1 cellular context compared by ENCODE assay signal in genomic region chr19:7942981-7943443, GRCh38.
TF ChIP-seq lines count a peak whose summit lies in the region.

No MANE protein-coding gene starts in this region.

TF ChIP-seq in K562, 482 proteins besides CTCF, POLR2A, EP300 and RAD21:
- TF ChIP-seq ZNF224 (CRISPR knock-in tag; IDR thresholded peaks at IDR 0.05): 0 out of 2 replicates have a peak, but pooled peaks have one; percentile 31
- no peak for TF ChIP-seq ZNF212 (CRISPR knock-in tag; IDR thresholded peaks at IDR 0.05)
- TF ChIP-seq ZBTB49 (CRISPR knock-in tag; IDR thresholded peaks at IDR 0.05; ENCODE audit: borderline replicate concordance): 0 out of 2 replicates have a peak, but pooled peaks have one; percentile 46
- TF ChIP-seq ATF6 (CRISPR knock-in tag; IDR thresholded peaks at IDR 0.05): peak; percentile 75; the same call in 1 of the 2 replicates
- TF ChIP-seq ZBTB40 (IDR thresholded peaks at IDR 0.05): 0 out of 2 replicates have a peak, but pooled peaks have one; percentile 35
- TF ChIP-seq ZBTB40 (CRISPR knock-in tag; IDR thresholded peaks at IDR 0.05): no peak
- TF ChIP-seq ATF2 (CRISPR knock-in tag; IDR thresholded peaks at IDR 0.05): 0 out of 2 replicates have a peak, but pooled peaks have one; percentile 25
- 0 out of 2 replicates have a peak, but pooled peaks have one; percentile 12 for TF ChIP-seq FOXP4 (CRISPR knock-in tag; IDR thresholded peaks at IDR 0.05; ENCODE audit: borderline replicate concordance)
- 0 out of 2 replicates have a peak, but pooled peaks have one; percentile 48 for TF ChIP-seq HMGXB4 (CRISPR knock-in tag; IDR thresholded peaks at IDR 0.05)
- TF ChIP-seq ZBTB33 (CRISPR knock-in tag; IDR thresholded peaks at IDR 0.05): 0 out of 2 replicates have a peak, but pooled peaks have one; percentile 26
- no peak for TF ChIP-seq KLF6 (CRISPR knock-in tag; IDR thresholded peaks at IDR 0.05; ENCODE audit: borderline replicate concordance)
- no peak for TF ChIP-seq ZNF57 (CRISPR knock-in tag; IDR thresholded peaks at IDR 0.05)
- peak; percentile 14; the same call in 1 of the 2 replicates for TF ChIP-seq FOXK1 (CRISPR knock-in tag; IDR thresholded peaks at IDR 0.05; ENCODE audit: borderline replicate concordance)
- 0 out of 2 replicates have a peak, but pooled peaks have one; percentile 70 for TF ChIP-seq ZBTB43 (CRISPR knock-in tag; IDR thresholded peaks at IDR 0.05)
TF ChIP-seq in K562: peak in this region for 10.
